Comparison of ENCODE assay signal across 26 cellular contexts in genomic region chr12:96776908-96777307, GRCh38.
"Had no signal": no experiment of that assay in that cellular context is flagged by ENCODE, and none has a peak within 500 bp of the region (broad histone marks: within the 10 kb centered on the region; RNA-seq: fewer than 3 reads in every experiment).

No MANE protein-coding gene starts in this region.

- H3K4me2 ChIP-seq: KMS-11 had no signal

- H3K4me3 ChIP-seq: SJCRH30, SK-N-MC had no signal

- ATAC-seq: Panc1, PC-3, Right ventricle myocardium inferior had no signal

- H3K36me3 ChIP-seq: SJCRH30 had no signal

- H3K27ac ChIP-seq: HL-60, KMS-11, SJCRH30, SK-N-MC had no signal

- DNase-seq: Kasumi-1; MV-4-11; NCI-H1048; NCI-H1105; NCI-H1417; NCI-H1436 treated with DMSO at 0.1 percent for 48 hours; NCI-H1694; NCI-H187 treated with DMSO at 0.1 percent for 48 hours; NCI-H2029 treated with DMSO at 0.1 percent for 48 hours; NCI-H2171; NCI-H226; NCI-H446; NCI-H510A; NCI-H524 treated with DMSO at 0.1 percent for 48 hours; NCI-H69; NCI-H774; NK-92 treated with Interleukin-12 subunit alpha and Interleukin-12 subunit beta, amount 100 ng/mL, for 24 hours; PC-3; SHP77 treated with DMSO at 0.1 percent for 48 hours; SJCRH30 had no signal

- H3K9ac ChIP-seq: KMS-11 had no signal

- H3K4me1 ChIP-seq: SJCRH30 had no signal

- H3K9me3 ChIP-seq: SJCRH30 had no signal

- FAIRE-seq: HTR-8/SVneo had no signal
